13 cellular contexts compared by ENCODE assay signal in the genomic region with DNA sequence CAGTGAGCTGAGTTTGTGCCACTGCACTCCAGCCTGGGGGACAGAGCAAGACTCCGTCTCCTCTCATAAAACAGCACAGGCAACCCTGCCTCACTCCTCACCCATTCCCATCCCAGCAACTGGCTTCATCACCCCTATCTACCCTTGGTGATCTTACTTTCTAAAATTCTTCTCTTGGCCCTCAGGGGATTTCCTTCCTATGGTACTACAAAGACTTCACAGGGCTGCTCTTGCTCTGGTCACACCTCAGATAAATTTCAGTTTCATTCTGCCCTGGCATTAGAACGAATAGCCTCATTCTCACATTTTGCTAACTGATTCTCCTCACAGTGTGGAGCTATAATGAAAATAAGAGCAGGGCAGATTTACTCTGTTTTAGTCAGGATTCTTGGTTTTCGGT. TPM values are rescaled to one million over a fixed set of nuclear protein-coding genes. Genes with fewer than 3 reads are reported as not detected.
DNase-seq lines count a peak whose midpoint lies in the region; ATAC-seq, FAIRE-seq and TF ChIP-seq lines count a peak whose summit lies in the region.
"Had no signal": no experiment of that assay in that cellular context is flagged by ENCODE, and none has a peak within 500 bp of the region (broad histone marks: within the 10 kb centered on the region; RNA-seq: fewer than 3 reads in every experiment).

No MANE protein-coding gene starts in this region.

- 75% methylated on average over 3 of the region's 3 CpGs for WGBS in right cardiac atrium
- 21% methylated on average over 3 of the region's 3 CpGs for WGBS in HepG2 (ENCODE audit: low lambda C conversion rate)

- no peak overlapping the region for H2AFZ ChIP-seq in HepG2 (ENCODE audit: low read length)

- no peak for TF ChIP-seq RAD21 in HepG2 (CRISPR knock-in tag; IDR thresholded peaks at IDR 0.05)

- no peak for TF ChIP-seq EP300 in HepG2 (IDR thresholded peaks at IDR 0.05; ENCODE audit: low read depth in 2 of 2, low read length in 2 of 2)
- no peak for TF ChIP-seq EP300 in HepG2 (CRISPR knock-in tag; IDR thresholded peaks at IDR 0.05; ENCODE audit: borderline replicate concordance)

- no peak for TF ChIP-seq CTCF in gastrocnemius medialis (IDR thresholded peaks at IDR 0.05 in 4 of 5, conservative IDR thresholded peaks at IDR 0.05 in 1 of 5)
- TF ChIP-seq CTCF in HepG2 (CRISPR knock-in tag; IDR thresholded peaks at IDR 0.05) = no peak

- H3K4me1 Mint-ChIP-seq in activated CD8-positive, alpha-beta T cell treated with anti-CD3 and anti-CD28 coated beads, Interleukin-2, amount 10 ng/mL, durations not matched to agents 7 days and 5 days (ENCODE audit: low read depth) = peaks cover 16% of the 10 kb centered on the region

- in situ Hi-C loops in gastrocnemius medialis (cut with MboI; ENCODE audit: low sequenced_read_pairs in 4 of 4) = loop anchor here in 3 of 4 donors (10.0 to 25.0 kb wide), 3 partner anchors 811 to 1083 kb away; no protein-coding TSS in a partner anchor
- in situ Hi-C loops in HepG2 (cut with HindIII; ENCODE audit: extremely low pct_ligation_motif_present, low pct_unique_long_range_greater_than_20kb) = loop anchor here (10.0 kb wide), 1 partner anchor 803 kb away; no protein-coding TSS in a partner anchor

- no peak overlapping the region for H3K4me2 ChIP-seq in HepG2 (ENCODE audit: low read depth, low read length)

- CTCF ChIA-PET in activated CD8-positive, alpha-beta T cell treated with anti-CD3 and anti-CD28 coated beads, Interleukin-2, amount 10 ng/mL, durations not matched to agents 7 days and 5 days (lab: Charles Lee) = interaction anchor here (1.2 to 5.1 kb wide), 11 partner anchors 9 to 1092 kb away, joined by 3 to 81 read pairs (median 6); no protein-coding TSS in a partner anchor
- CTCF ChIA-PET in HepG2 (lab: Yijun Ruan, JAX; ENCODE audit: low intra/inter-chr PET ratio, low total read pairs) = interaction anchor here (2.0 to 2.4 kb wide), 2 partner anchors 796 to 1089 kb away, joined by 14 to 22 read pairs; no protein-coding TSS in a partner anchor

- no peaks in the 10 kb centered on the region for H3K9me3 Mint-ChIP-seq in activated CD8-positive, alpha-beta T cell treated with anti-CD3 and anti-CD28 coated beads, Interleukin-2, amount 10 ng/mL, durations not matched to agents 7 days and 5 days (ENCODE audit: insufficient read depth)

- no peaks in the 10 kb centered on the region for H3K27me3 ChIP-seq in gastrocnemius medialis
- peaks cover 3% of the 10 kb centered on the region for H3K27me3 ChIP-seq in right cardiac atrium (ENCODE audit: control insufficient read depth, insufficient read depth)
- peaks cover 0 to 1% of the 10 kb centered on the region in 2 experiments; a peak in 1 of 5 replicates for H3K27me3 ChIP-seq in HepG2 (ENCODE audit: control insufficient read depth in 1 of 2, insufficient read depth in 2 of 2, low read length in 2 of 2)

- no peak for FAIRE-seq in HepG2 (lab: Jason Lieb, UNC)
- FAIRE-seq: GM19239 had no signal

- ATAC-seq in GM18499 (IDR thresholded peaks at IDR 0.05; ENCODE audit: insufficient read depth, unreplicated experiment) = peak; percentile 97
- peak; percentile 64 for ATAC-seq in GM19468 (IDR thresholded peaks at IDR 0.05; ENCODE audit: extremely low read depth, unreplicated experiment)
- ATAC-seq in HG03025 (IDR thresholded peaks at IDR 0.05; ENCODE audit: low FRiP score, unreplicated experiment) = peak; percentile 84
- ATAC-seq in activated CD8-positive, alpha-beta T cell treated with anti-CD3 and anti-CD28 coated beads, Interleukin-2, amount 10 ng/mL, durations not matched to agents 7 days and 5 days = peak; percentile 61
- ATAC-seq in gastrocnemius medialis = no peak
- ATAC-seq in right cardiac atrium = no peak
- no peak for ATAC-seq in HepG2
- ATAC-seq: left ventricle myocardium superior had no signal

- H3K27ac ChIP-seq in gastrocnemius medialis (no peak overlapping the region), right cardiac atrium (ENCODE audit: low read length) (no peak overlapping the region), HepG2 (ENCODE audit: extremely low read length, insufficient read depth, low read length) (no peak overlapping the region)

- POLR2A ChIA-PET in activated CD8-positive, alpha-beta T cell treated with anti-CD3 and anti-CD28 coated beads, Interleukin-2, amount 10 ng/mL, durations not matched to agents 7 days and 5 days (lab: Charles Lee) = interaction anchor here (1.2 kb wide), 1 partner anchor 796 kb away, joined by 3 read pairs; no protein-coding TSS in a partner anchor
- POLR2A ChIA-PET in HepG2 (lab: Yijun Ruan, JAX) = no interaction called here

- intact Hi-C loops in gastrocnemius medialis (cut with DNase I; ENCODE audit: low total_unique reads) = loop anchor here (2.0 kb wide), 1 partner anchor 1089 kb away; no protein-coding TSS in a partner anchor
- intact Hi-C loops in right cardiac atrium (cut with DNase I) = loop anchor here (5.0 to 10.0 kb wide), 4 partner anchors 793 to 1091 kb away; no protein-coding TSS in a partner anchor
- intact Hi-C loops in HepG2 (cut with micrococcal nuclease; ENCODE audit: unreplicated experiment) = no loop called here

- no peaks in the 10 kb centered on the region for H3K36me3 ChIP-seq in gastrocnemius medialis
- H3K36me3 ChIP-seq in HepG2 (replicated peaks in 1 of 2; ENCODE audit: control insufficient read depth in 1 of 2, insufficient read depth in 2 of 2, low read length in 2 of 2) = no peaks in the 10 kb centered on the region

- H3K79me2 ChIP-seq in HepG2 (ENCODE audit: insufficient read depth, low read length) = no peaks in the 10 kb centered on the region

- no peaks in the 10 kb centered on the region for H3K4me1 ChIP-seq in gastrocnemius medialis
- H3K4me1 ChIP-seq in right cardiac atrium (ENCODE audit: control insufficient read depth, insufficient read depth, low read length) = no peaks in the 10 kb centered on the region
- H3K4me1 ChIP-seq in HepG2 (ENCODE audit: insufficient read depth, low read length) = no peaks in the 10 kb centered on the region

- peaks cover 5% of the 10 kb centered on the region for H3K27me3 Mint-ChIP-seq in activated CD8-positive, alpha-beta T cell treated with anti-CD3 and anti-CD28 coated beads, Interleukin-2, amount 10 ng/mL, durations not matched to agents 7 days and 5 days (ENCODE audit: low read depth)

- H3K9me3 ChIP-seq in gastrocnemius medialis (no peaks in the 10 kb centered on the region), right cardiac atrium (ENCODE audit: control insufficient read depth, low read length) (peaks cover 1% of the 10 kb centered on the region), HepG2 (ENCODE audit: low read length) (no peaks in the 10 kb centered on the region)

- no TSS peak for BruUV-seq in HepG2 (replicated peaks; lab: Mats Ljungman, UMichigan)

- no peaks in the 10 kb centered on the region for H3K36me3 Mint-ChIP-seq in activated CD8-positive, alpha-beta T cell treated with anti-CD3 and anti-CD28 coated beads, Interleukin-2, amount 10 ng/mL, durations not matched to agents 7 days and 5 days (ENCODE audit: low read depth)
- H3K36me3 Mint-ChIP-seq: CD4-positive, CD25-positive, alpha-beta regulatory T cell had no signal

- H3K4me3 ChIP-seq in gastrocnemius medialis (no peak overlapping the region), right cardiac atrium (ENCODE audit: low read length) (no peak overlapping the region), HepG2 (replicated peaks in 1 of 3; ENCODE audit: insufficient read depth in 1 of 3, low read depth in 2 of 3, low read length in 3 of 3) (no peak overlapping the region)

- no peak for TF ChIP-seq POLR2A in gastrocnemius medialis (IDR thresholded peaks at IDR 0.05)
- TF ChIP-seq POLR2A in HepG2 (IDR thresholded peaks at IDR 0.05; ENCODE audit: insufficient read depth in 1 of 2, low read depth in 2 of 2, low read length in 2 of 2) = no peak

- no peak overlapping the region for H3K4me3 Mint-ChIP-seq in activated CD8-positive, alpha-beta T cell treated with anti-CD3 and anti-CD28 coated beads, Interleukin-2, amount 10 ng/mL, durations not matched to agents 7 days and 5 days
- H3K4me3 Mint-ChIP-seq: CD4-positive, CD25-positive, alpha-beta regulatory T cell had no signal

- H4K20me1 ChIP-seq in HepG2 (ENCODE audit: insufficient read depth, low read length) = no peaks in the 10 kb centered on the region

- no peak overlapping the region for H3K9ac ChIP-seq in HepG2 (ENCODE audit: insufficient read depth, low read depth, low read length)

- H3K27ac Mint-ChIP-seq in activated CD8-positive, alpha-beta T cell treated with anti-CD3 and anti-CD28 coated beads, Interleukin-2, amount 10 ng/mL, durations not matched to agents 7 days and 5 days = no peak overlapping the region
- H3K27ac Mint-ChIP-seq: CD4-positive, CD25-positive, alpha-beta regulatory T cell had no signal

- DNase-seq in activated CD8-positive, alpha-beta T cell treated with anti-CD3 and anti-CD28 coated beads, Interleukin-2, amount 10 ng/mL, durations not matched to agents 7 days and 5 days = no peak
- DNase-seq in NCI-H1436 treated with DMSO at 0.1 percent for 48 hours (lab: John Stamatoyannopoulos, UW) (no peak), gastrocnemius medialis (no peak), right cardiac atrium (no peak), HepG2 (ENCODE audit: low spot score) (no peak)
- DNase-seq: activated CD4-positive, alpha-beta T cell treated with anti-CD3 and anti-CD28 coated beads for 48 hours; left ventricle myocardium superior; NCI-H1105 had no signal

RNA-seq across cellular contexts. Expression of a gene that starts 22.1 kb away (rescaled TPM):
- 10 to 100 TPM; 52.0 to 56.7 TPM for total RNA-seq in activated CD8-positive, alpha-beta T cell treated with anti-CD3 and anti-CD28 coated beads, Interleukin-2, amount 10 ng/mL, durations not matched to agents 7 days and 5 days
- 100 to 1,000 TPM in 1 of 4 donors, 10 to 100 TPM in 3; 49.2 to 101 (median 84.9) TPM for total RNA-seq in gastrocnemius medialis
- total RNA-seq in right cardiac atrium = 10 to 100 TPM; 37.0 to 56.8 (median 44.9) TPM
- polyA plus RNA-seq in right cardiac atrium = 24.5 TPM
- total RNA-seq in HepG2 (2016; rRNA removed; fragmentation: Illumina TruSeq; extraction: Trizol) = 36.1 and 46.8 TPM in 2 replicates
- total RNA-seq in HepG2 (2016; cell fraction: cytosol; rRNA removed; fragmentation: Illumina TruSeq; extraction: Trizol; ENCODE audit: low read depth) = 31.7 and 32.0 TPM in 2 replicates
- 38.2 and 46.1 TPM in 2 replicates for total RNA-seq in HepG2 (2016; cell fraction: insoluble cytoplasmic fraction; rRNA removed; fragmentation: Illumina TruSeq; extraction: Trizol)
- 21.6 and 24.0 TPM in 2 replicates for total RNA-seq in HepG2 (2016; cell fraction: membrane; rRNA removed; fragmentation: Illumina TruSeq; extraction: Trizol)
- 43.3 and 48.0 TPM in 2 replicates for total RNA-seq in HepG2 (2016; cell fraction: nucleus; rRNA removed; fragmentation: Illumina TruSeq; extraction: Trizol)
- polyA plus RNA-seq in HepG2 (2011; rRNA removed) = 28.1 and 30.8 TPM in 2 replicates
- 18.6 and 27.6 TPM in 2 replicates for polyA plus RNA-seq in HepG2 (2011; cell fraction: cytosol; rRNA removed)
- 29.6 and 33.5 TPM in 2 replicates for polyA plus RNA-seq in HepG2 (2011; cell fraction: nucleus; rRNA removed)
- 25.7 and 27.6 TPM in 2 replicates for polyA plus RNA-seq in HepG2 (2012)
- 6.4 and 6.5 TPM in 2 replicates for polyA plus RNA-seq in HepG2 (2016; cell fraction: cytosol; fragmentation: Illumina TruSeq; extraction: Trizol; ENCODE audit: low read depth)
- 38.3 and 40.1 TPM in 2 replicates for polyA plus RNA-seq in HepG2 (2016; cell fraction: insoluble cytoplasmic fraction; fragmentation: Illumina TruSeq; extraction: Trizol; ENCODE audit: low read depth)
- polyA plus RNA-seq in HepG2 (2016; cell fraction: membrane; fragmentation: Illumina TruSeq; extraction: Trizol; ENCODE audit: low read depth) = 10.4 TPM in 2 replicates
- 40.2 and 43.4 TPM in 2 replicates for polyA plus RNA-seq in HepG2 (2016; cell fraction: nucleus; fragmentation: Illumina TruSeq; extraction: Trizol; ENCODE audit: insufficient read depth, low read depth)
- 22.2 and 52.5 TPM in 2 replicates for polyA minus RNA-seq in HepG2 (2011; rRNA and poly(A)+ RNA removed; ENCODE audit: low replicate concordance)
- polyA minus RNA-seq in HepG2 (2011; cell fraction: cytosol; rRNA and poly(A)+ RNA removed) = 20.3 and 22.6 TPM in 2 replicates
- polyA minus RNA-seq in HepG2 (2011; cell fraction: nucleus; rRNA and poly(A)+ RNA removed) = 136 and 144 TPM in 2 replicates

Comparison
In these comparisons a context has a peak if more than half of its experiments do, and no peak if none do; other contexts are left out.
1. ATAC-seq: peak in GM18499 (single experiment), GM19468 (single experiment), HG03025 (single experiment) and activated CD8-positive, alpha-beta T cell treated with anti-CD3 and anti-CD28 coated beads, Interleukin-2, amount 10 ng/mL, durations not matched to agents 7 days and 5 days (single experiment); none in gastrocnemius medialis (0 of 2), right cardiac atrium (0 of 2) and HepG2 (single experiment).